ENCODE assay signal across 1 cellular context in genomic region chr17:43411369-43411677, GRCh38.
TF ChIP-seq lines count a peak whose summit lies in the region.

No MANE protein-coding gene starts in this region.

TF ChIP-seq in IMR-90, 13 proteins besides CTCF, POLR2A, EP300 and RAD21 (continued from another document):
- no peak for TF ChIP-seq MXI1 (IDR thresholded peaks at IDR 0.05; ENCODE audit: borderline replicate concordance, low read depth, low read length)
- no peak for TF ChIP-seq MAFK (IDR thresholded peaks at IDR 0.05; ENCODE audit: low read depth, low read length)
- TF ChIP-seq RCOR1 (IDR thresholded peaks at IDR 0.05; ENCODE audit: insufficient replicate concordance, low read length), result no peak
- no peak for TF ChIP-seq NFE2L2 (IDR thresholded peaks at IDR 0.05; ENCODE audit: low read depth, low read length)
